ENCODE assay signal across 8 cellular contexts in genomic region chr18:79402977-79403722, GRCh38. TPM values are rescaled to one million over a fixed set of nuclear protein-coding genes. Genes with fewer than 3 reads are reported as not detected.
A peak's percentile ranks its signal among the peaks of the same experiment; 100 is the strongest.
DNase-seq lines count a peak whose midpoint lies in the region; ATAC-seq and FAIRE-seq lines count a peak whose summit lies in the region.

No MANE protein-coding gene starts in this region.

- peak overlapping the region in 1 of 2 donors; percentile 24 for H3K4me3 ChIP-seq in muscle layer of colon (ENCODE audit: low read depth in 1 of 2, low read length in 2 of 2)

- no peak overlapping the region for H3K9ac ChIP-seq in muscle layer of colon (ENCODE audit: low read length)

- peak in 10 of 14 donors; percentile 18 to 77 (median 62) for DNase-seq in C1 segment of cervical spinal cord (lab: John Stamatoyannopoulos, UW)
- peak; percentile 25 for DNase-seq in NOMO-1 treated with DMSO at 0.1 percent for 48 hours (lab: John Stamatoyannopoulos, UW; ENCODE audit: unreplicated experiment)
- peak; percentile 76 to 85 for DNase-seq in dermis microvascular lymphatic vessel endothelial cell (ENCODE audit: low read depth in 2 of 2)
- DNase-seq in urothelium cell line (ENCODE audit: low spot score), result no peak
- DNase-seq in NCI-H510A treated with DMSO at 0.1 percent for 48 hours (lab: John Stamatoyannopoulos, UW), result no peak
- no peak for DNase-seq in RCC 7860 (ENCODE audit: low spot score)

- FAIRE-seq in urothelium cell line (lab: Jason Lieb, UNC) (no peak), RCC 7860 (lab: Jason Lieb, UNC) (no peak)

- H3K36me3 ChIP-seq in muscle layer of colon (ENCODE audit: insufficient read depth, low read length), result no peaks in the 10 kb centered on the region

- peaks cover 35% of the 10 kb centered on the region for H3K4me1 ChIP-seq in muscle layer of colon (ENCODE audit: insufficient read depth, low read length)

- ATAC-seq in HG02678 (IDR thresholded peaks at IDR 0.05; ENCODE audit: unreplicated experiment), result no peak

- H3K27me3 ChIP-seq in muscle layer of colon (ENCODE audit: control insufficient read depth in 1 of 2, insufficient read depth in 2 of 2, low read length in 2 of 2), result no peaks in the 10 kb centered on the region

- H3K27ac ChIP-seq in muscle layer of colon (ENCODE audit: low read depth, low read length), result peak overlapping the region; percentile 36

- no peaks in the 10 kb centered on the region for H3K9me3 ChIP-seq in muscle layer of colon (ENCODE audit: low read length)

RNA-seq across cellular contexts. Expression of gene NFATC1, which starts 7.4 kb away (rescaled TPM):
- total RNA-seq in dermis microvascular lymphatic vessel endothelial cell, result 5.5 and 17.1 TPM in 2 replicates

Comparison
In these comparisons a context has a peak if more than half of its experiments do, and no peak if none do; other contexts are left out.
1. DNase-seq: peak in C1 segment of cervical spinal cord (10 of 14), NOMO-1 treated with DMSO at 0.1 percent for 48 hours (single experiment) and dermis microvascular lymphatic vessel endothelial cell (2 of 2); none in urothelium cell line (single experiment), NCI-H510A treated with DMSO at 0.1 percent for 48 hours (single experiment) and RCC 7860 (single experiment).